1 cellular context compared by ENCODE assay signal in genomic region chr16:1048442-1049112, GRCh38.
TF ChIP-seq lines count a peak whose summit lies in the region.

No MANE protein-coding gene starts in this region.

TF ChIP-seq in HEK293, 187 proteins besides CTCF, POLR2A, EP300 and RAD21 (continued from another document):
- no peak for TF ChIP-seq TSHZ1 (tag by site-specific recombination; IDR thresholded peaks at IDR 0.05; ENCODE audit: borderline replicate concordance)
- no peak for TF ChIP-seq WT1 (tag by site-specific recombination; IDR thresholded peaks at IDR 0.05)
- TF ChIP-seq ATF2 (tag by site-specific recombination; IDR thresholded peaks at IDR 0.05; ENCODE audit: low read depth) = no peak
- TF ChIP-seq ZFP69B (tag by site-specific recombination; IDR thresholded peaks at IDR 0.05) = no peak
- TF ChIP-seq ZBTB20 (tag by site-specific recombination; IDR thresholded peaks at IDR 0.05) = peak; percentile 18; the same call in 1 of the 2 replicates
- no peak for TF ChIP-seq ZNF324 (tag by site-specific recombination; IDR thresholded peaks at IDR 0.05)
- TF ChIP-seq MEIS1 (CRISPR knock-in tag; IDR thresholded peaks at IDR 0.05; ENCODE audit: borderline replicate concordance) = no peak
- TF ChIP-seq ZNF785 (tag by site-specific recombination; IDR thresholded peaks at IDR 0.05) = no peak
- TF ChIP-seq ZFHX2 (tag by site-specific recombination; conservative IDR thresholded peaks at IDR 0.05) = no peak
- no peak for TF ChIP-seq ZNF623 (tag by site-specific recombination; IDR thresholded peaks at IDR 0.05)
- TF ChIP-seq ZNF112 (tag by site-specific recombination; IDR thresholded peaks at IDR 0.05) = no peak
- no peak for TF ChIP-seq YY1 (tag by site-specific recombination; IDR thresholded peaks at IDR 0.05)
- TF ChIP-seq ZNF366 (tag by site-specific recombination; conservative IDR thresholded peaks at IDR 0.05) = no peak
- no peak for TF ChIP-seq ZSCAN30 (tag by site-specific recombination; IDR thresholded peaks at IDR 0.05)
- no peak for TF ChIP-seq ZNF777 (tag by site-specific recombination; IDR thresholded peaks at IDR 0.05; ENCODE audit: borderline replicate concordance)
- TF ChIP-seq ZBTB49 (tag by site-specific recombination; IDR thresholded peaks at IDR 0.05; ENCODE audit: low read depth) = no peak
- TF ChIP-seq ZNF501 (tag by site-specific recombination; IDR thresholded peaks at IDR 0.05) = no peak
- TF ChIP-seq SP3 (tag by site-specific recombination; IDR thresholded peaks at IDR 0.05) = peak; percentile 26; the same call in 1 of the 2 replicates
- TF ChIP-seq ZBTB44 (tag by site-specific recombination; IDR thresholded peaks at IDR 0.05) = no peak
- no peak for TF ChIP-seq RBAK (tag by site-specific recombination; IDR thresholded peaks at IDR 0.05)
- TF ChIP-seq ZNF398 (tag by site-specific recombination; IDR thresholded peaks at IDR 0.05) = no peak
- TF ChIP-seq HOXD13 (CRISPR knock-in tag; IDR thresholded peaks at IDR 0.05; ENCODE audit: borderline replicate concordance) = no peak
- TF ChIP-seq ZNF169 (tag by site-specific recombination; IDR thresholded peaks at IDR 0.05) = no peak
- TF ChIP-seq ZNF148 (tag by site-specific recombination; IDR thresholded peaks at IDR 0.05; ENCODE audit: borderline replicate concordance) = no peak
- no peak for TF ChIP-seq GLI2 (tag by site-specific recombination; IDR thresholded peaks at IDR 0.05; ENCODE audit: borderline replicate concordance, low read depth)
- TF ChIP-seq ZNF202 (tag by site-specific recombination; IDR thresholded peaks at IDR 0.05; ENCODE audit: borderline replicate concordance) = no peak
- no peak for TF ChIP-seq ZNF571 (tag by site-specific recombination; IDR thresholded peaks at IDR 0.05)
- TF ChIP-seq ZNF146 (tag by site-specific recombination; IDR thresholded peaks at IDR 0.05) = no peak
- TF ChIP-seq SP2 (tag by site-specific recombination; IDR thresholded peaks at IDR 0.05) = peak; percentile 52
- peak; percentile 53; the same call in 1 of the 2 replicates for TF ChIP-seq IKZF3 (tag by site-specific recombination; IDR thresholded peaks at IDR 0.05)
- no peak for TF ChIP-seq ZNF280D (tag by site-specific recombination; IDR thresholded peaks at IDR 0.05)
- peak; percentile 95 for TF ChIP-seq GLIS1 (tag by site-specific recombination; IDR thresholded peaks at IDR 0.05)
- TF ChIP-seq KLF1 (tag by site-specific recombination; IDR thresholded peaks at IDR 0.05) = peak; percentile 43; the same call in 1 of the 2 replicates
- no peak for TF ChIP-seq ZNF132 (tag by site-specific recombination; IDR thresholded peaks at IDR 0.05; ENCODE audit: borderline replicate concordance)
- TF ChIP-seq TRIM28 (IDR thresholded peaks at IDR 0.05; ENCODE audit: borderline replicate concordance, low read length) = no peak
- TF ChIP-seq BCL6B (tag by site-specific recombination; IDR thresholded peaks at IDR 0.05) = no peak
- no peak for TF ChIP-seq KLF16 (tag by site-specific recombination; IDR thresholded peaks at IDR 0.05)
